In the genomic region with DNA sequence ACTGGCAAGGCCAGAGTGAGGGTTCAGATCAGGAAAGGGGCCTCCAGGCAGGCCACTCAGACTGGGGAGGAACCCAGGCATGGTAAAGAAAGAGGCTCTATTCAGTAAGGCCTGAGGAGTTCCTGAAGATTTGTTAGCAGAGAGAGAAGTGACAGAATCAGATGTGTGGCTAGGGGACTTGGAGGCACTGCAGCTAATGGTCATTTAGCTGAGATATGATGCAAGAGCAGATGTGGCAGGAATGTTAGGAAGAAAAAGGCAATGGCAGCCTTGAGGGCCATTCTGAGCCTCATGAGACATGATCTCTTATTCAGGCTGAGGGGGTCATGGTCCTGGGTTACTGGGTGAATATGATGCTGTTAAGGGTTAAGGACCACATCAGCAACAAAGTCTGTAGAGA, we compare ENCODE assay signal across 27 cellular contexts.
"Had no signal": no experiment of that assay in that cellular context is flagged by ENCODE, and none has a peak within 500 bp of the region (broad histone marks: within the 10 kb centered on the region; RNA-seq: fewer than 3 reads in every experiment).

No MANE protein-coding gene starts in this region.

- H3K4me1 Mint-ChIP-seq: activated naive CD4-positive, alpha-beta T cell treated with anti-CD3 and anti-CD28 coated beads, Interleukin-2, amount 50 U/mL, for 24 hours; central memory CD8-positive, alpha-beta T cell had no signal

- H3K27ac ChIP-seq: epithelial cell of prostate, neural progenitor cell, parathyroid adenoma, psoas muscle, tibial nerve, vagina, VCaP had no signal

- H3K4me3 Mint-ChIP-seq: activated naive CD4-positive, alpha-beta T cell treated with anti-CD3 and anti-CD28 coated beads, Interleukin-2, amount 50 U/mL, for 24 hours; central memory CD8-positive, alpha-beta T cell; naive thymus-derived CD8-positive, alpha-beta T cell; neural progenitor cell; T-helper 1 cell treated with Interleukin-12 subunit alpha and Interleukin-12 subunit beta and Interleukin-4 antibody, amounts not matched to agents 30 μg/mL and 1 μg/mL, for 36 hours had no signal

- H3K4me3 ChIP-seq: neural progenitor cell, psoas muscle, tibial nerve, vagina had no signal

- H3K4me1 ChIP-seq: parathyroid adenoma, tibial nerve, vagina had no signal

- H3K27ac Mint-ChIP-seq: activated naive CD4-positive, alpha-beta T cell treated with anti-CD3 and anti-CD28 coated beads, Interleukin-2, amount 50 U/mL, for 24 hours; activated T-helper 2 cell treated with anti-CD3 and anti-CD28 coated beads, Interferon-gamma antibody, Interleukin-2, Interleukin-4, amounts not matched to agents 10 μg/mL and 5 μg/mL and 100 μg/mL, durations not matched to agents 14 hours and 24 hours and 36 hours; neural progenitor cell; T-helper 1 cell treated with Interleukin-12 subunit alpha and Interleukin-12 subunit beta and Interleukin-4 antibody, amounts not matched to agents 30 μg/mL and 1 μg/mL, for 36 hours had no signal

- H3K4me2 ChIP-seq: neural progenitor cell had no signal

- DNase-seq: activated CD4-positive, alpha-beta T cell treated with anti-CD3 and anti-CD28 coated beads for 48 hours; activated CD4-positive, alpha-beta T cell treated with anti-CD3 and anti-CD28 coated beads, Interleukin-2, amount 50 U/mL, for 48 hours; activated CD8-positive, alpha-beta memory T cell treated with anti-CD3 and anti-CD28 coated beads, Interleukin-2, amount 50 U/mL, for 48 hours; activated T-cell treated with anti-CD3 and anti-CD28 coated beads, Interleukin-2, amount 50 U/mL, for 48 hours; anterior cingulate cortex; dermis blood vessel endothelial cell; effector CD4-positive, alpha-beta T cell; head of caudate nucleus; hypothalamus; midbrain; naive thymus-derived CD8-positive, alpha-beta T cell; occipital lobe; psoas muscle; stimulated activated CD4-positive, alpha-beta T cell treated with anti-CD3 and anti-CD28 coated beads, Interleukin-15, amount 100 ng/mL, for 24 hours; stimulated activated CD4-positive, alpha-beta T cell treated with anti-CD3 and anti-CD28 coated beads, Interleukin-2, amount 100 ng/mL, for 24 hours; stimulated activated naive CD4-positive, alpha-beta T cell treated with Interleukin-2 at 50 U/mL for 16 hours; T-helper 9 cell had no signal

- H3K9me3 ChIP-seq: psoas muscle, tibial nerve, vagina had no signal

- H3K9ac ChIP-seq: neural progenitor cell, parathyroid adenoma had no signal

- ATAC-seq: naive thymus-derived CD8-positive, alpha-beta T cell; psoas muscle had no signal

- H3K9me3 Mint-ChIP-seq: activated naive CD4-positive, alpha-beta T cell treated with anti-CD3 and anti-CD28 coated beads, Interleukin-2, amount 50 U/mL, for 24 hours; activated T-helper 2 cell treated with anti-CD3 and anti-CD28 coated beads, Interferon-gamma antibody, Interleukin-2, Interleukin-4, amounts not matched to agents 10 μg/mL and 5 μg/mL and 100 μg/mL, durations not matched to agents 14 hours and 24 hours and 36 hours; central memory CD8-positive, alpha-beta T cell; naive thymus-derived CD8-positive, alpha-beta T cell; neural progenitor cell; T-helper 1 cell treated with Interleukin-12 subunit alpha and Interleukin-12 subunit beta and Interleukin-4 antibody, amounts not matched to agents 30 μg/mL and 1 μg/mL, for 36 hours had no signal

- H3K36me3 ChIP-seq: neural progenitor cell had no signal

- H3K79me2 ChIP-seq: parathyroid adenoma had no signal

- H3K27me3 Mint-ChIP-seq: activated naive CD4-positive, alpha-beta T cell treated with anti-CD3 and anti-CD28 coated beads, Interleukin-2, amount 50 U/mL, for 24 hours; central memory CD8-positive, alpha-beta T cell; naive thymus-derived CD8-positive, alpha-beta T cell had no signal

- H2AFZ ChIP-seq: neural progenitor cell, parathyroid adenoma had no signal

- H3K27me3 ChIP-seq: neural progenitor cell, tibial nerve, vagina had no signal
